Comparison of ENCODE assay signal across 1 cellular context in the genomic region with DNA sequence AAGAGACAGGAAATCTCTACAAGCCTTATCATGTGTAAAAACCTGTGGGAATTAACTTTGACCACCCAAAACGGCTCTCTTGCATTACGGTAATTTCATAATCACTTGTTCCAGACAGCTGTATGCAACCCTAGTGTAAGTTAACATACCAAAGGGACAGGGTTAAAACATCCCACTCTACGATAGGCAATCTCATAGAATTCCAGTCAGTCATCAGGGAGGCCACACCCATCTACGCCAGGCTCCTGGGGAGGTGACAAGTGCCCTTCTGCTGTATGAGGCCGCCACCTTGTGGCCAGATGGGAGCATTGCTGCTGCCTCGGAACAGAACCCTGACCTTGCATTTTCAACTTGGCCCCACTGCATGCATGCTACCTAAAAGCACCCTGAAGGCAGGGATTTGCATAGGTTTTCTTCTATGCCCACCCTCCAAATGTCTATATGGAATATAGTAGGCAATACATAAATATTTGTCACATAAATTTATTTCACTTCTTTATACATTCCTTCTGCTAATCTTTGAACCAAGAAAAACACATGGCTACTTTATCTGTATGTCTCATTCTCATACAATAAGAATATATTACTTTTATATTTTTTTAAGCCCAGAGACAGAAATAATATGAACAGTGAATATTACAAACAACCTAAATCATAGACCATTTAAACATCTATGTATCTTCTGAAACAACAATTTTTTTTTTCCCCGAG.
A peak's percentile ranks its signal among the peaks of the same experiment; 100 is the strongest.
TF ChIP-seq lines count a peak whose summit lies in the region.

No MANE protein-coding gene starts in this region.

TF ChIP-seq in HepG2, 621 proteins besides CTCF, POLR2A, EP300 and RAD21 (continued from another document and continues in another):
- TF ChIP-seq, protein P1, sequence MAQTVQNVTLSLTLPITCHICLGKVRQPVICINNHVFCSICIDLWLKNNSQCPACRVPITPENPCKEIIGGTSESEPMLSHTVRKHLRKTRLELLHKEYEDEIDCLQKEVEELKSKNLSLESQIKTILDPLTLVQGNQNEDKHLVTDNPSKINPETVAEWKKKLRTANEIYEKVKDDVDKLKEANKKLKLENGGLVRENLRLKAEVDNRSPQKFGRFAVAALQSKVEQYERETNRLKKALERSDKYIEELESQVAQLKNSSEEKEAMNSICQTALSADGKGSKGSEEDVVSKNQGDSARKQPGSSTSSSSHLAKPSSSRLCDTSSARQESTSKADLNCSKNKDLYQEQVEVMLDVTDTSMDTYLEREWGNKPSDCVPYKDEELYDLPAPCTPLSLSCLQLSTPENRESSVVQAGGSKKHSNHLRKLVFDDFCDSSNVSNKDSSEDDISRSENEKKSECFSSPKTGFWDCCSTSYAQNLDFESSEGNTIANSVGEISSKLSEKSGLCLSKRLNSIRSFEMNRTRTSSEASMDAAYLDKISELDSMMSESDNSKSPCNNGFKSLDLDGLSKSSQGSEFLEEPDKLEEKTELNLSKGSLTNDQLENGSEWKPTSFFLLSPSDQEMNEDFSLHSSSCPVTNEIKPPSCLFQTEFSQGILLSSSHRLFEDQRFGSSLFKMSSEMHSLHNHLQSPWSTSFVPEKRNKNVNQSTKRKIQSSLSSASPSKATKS (CRISPR knock-in tag; IDR thresholded peaks at IDR 0.05), result no peak
- TF ChIP-seq, protein P2, sequence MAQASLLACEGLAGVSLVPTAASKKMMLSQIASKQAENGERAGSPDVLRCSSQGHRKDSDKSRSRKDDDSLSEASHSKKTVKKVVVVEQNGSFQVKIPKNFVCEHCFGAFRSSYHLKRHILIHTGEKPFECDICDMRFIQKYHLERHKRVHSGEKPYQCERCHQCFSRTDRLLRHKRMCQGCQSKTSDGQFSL (CRISPR knock-in tag; IDR thresholded peaks at IDR 0.05), result no peak
- 0 out of 2 replicates have a peak, but pooled peaks have one; percentile 16 for TF ChIP-seq PPARG (CRISPR knock-in tag; conservative IDR thresholded peaks at IDR 0.05)
- no peak for TF ChIP-seq RBM22 (optimal IDR thresholded peaks at IDR 0.05; ENCODE audit: low read length)
- TF ChIP-seq ZNF446 (CRISPR knock-in tag; IDR thresholded peaks at IDR 0.05), result no peak
- no peak for TF ChIP-seq NR3C1 (CRISPR knock-in tag; IDR thresholded peaks at IDR 0.05)
- TF ChIP-seq ZNF33B (CRISPR knock-in tag; IDR thresholded peaks at IDR 0.05), result no peak
- TF ChIP-seq IKZF1 (IDR thresholded peaks at IDR 0.05), result no peak
- TF ChIP-seq, protein P3, sequence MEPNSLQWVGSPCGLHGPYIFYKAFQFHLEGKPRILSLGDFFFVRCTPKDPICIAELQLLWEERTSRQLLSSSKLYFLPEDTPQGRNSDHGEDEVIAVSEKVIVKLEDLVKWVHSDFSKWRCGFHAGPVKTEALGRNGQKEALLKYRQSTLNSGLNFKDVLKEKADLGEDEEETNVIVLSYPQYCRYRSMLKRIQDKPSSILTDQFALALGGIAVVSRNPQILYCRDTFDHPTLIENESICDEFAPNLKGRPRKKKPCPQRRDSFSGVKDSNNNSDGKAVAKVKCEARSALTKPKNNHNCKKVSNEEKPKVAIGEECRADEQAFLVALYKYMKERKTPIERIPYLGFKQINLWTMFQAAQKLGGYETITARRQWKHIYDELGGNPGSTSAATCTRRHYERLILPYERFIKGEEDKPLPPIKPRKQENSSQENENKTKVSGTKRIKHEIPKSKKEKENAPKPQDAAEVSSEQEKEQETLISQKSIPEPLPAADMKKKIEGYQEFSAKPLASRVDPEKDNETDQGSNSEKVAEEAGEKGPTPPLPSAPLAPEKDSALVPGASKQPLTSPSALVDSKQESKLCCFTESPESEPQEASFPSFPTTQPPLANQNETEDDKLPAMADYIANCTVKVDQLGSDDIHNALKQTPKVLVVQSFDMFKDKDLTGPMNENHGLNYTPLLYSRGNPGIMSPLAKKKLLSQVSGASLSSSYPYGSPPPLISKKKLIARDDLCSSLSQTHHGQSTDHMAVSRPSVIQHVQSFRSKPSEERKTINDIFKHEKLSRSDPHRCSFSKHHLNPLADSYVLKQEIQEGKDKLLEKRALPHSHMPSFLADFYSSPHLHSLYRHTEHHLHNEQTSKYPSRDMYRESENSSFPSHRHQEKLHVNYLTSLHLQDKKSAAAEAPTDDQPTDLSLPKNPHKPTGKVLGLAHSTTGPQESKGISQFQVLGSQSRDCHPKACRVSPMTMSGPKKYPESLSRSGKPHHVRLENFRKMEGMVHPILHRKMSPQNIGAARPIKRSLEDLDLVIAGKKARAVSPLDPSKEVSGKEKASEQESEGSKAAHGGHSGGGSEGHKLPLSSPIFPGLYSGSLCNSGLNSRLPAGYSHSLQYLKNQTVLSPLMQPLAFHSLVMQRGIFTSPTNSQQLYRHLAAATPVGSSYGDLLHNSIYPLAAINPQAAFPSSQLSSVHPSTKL (CRISPR knock-in tag; IDR thresholded peaks at IDR 0.05), result peak; percentile 71
- TF ChIP-seq YEATS2 (CRISPR knock-in tag; IDR thresholded peaks at IDR 0.05; ENCODE audit: borderline replicate concordance), result peak; percentile 70; the same call in 1 of the 2 replicates
- TF ChIP-seq, protein P4, sequence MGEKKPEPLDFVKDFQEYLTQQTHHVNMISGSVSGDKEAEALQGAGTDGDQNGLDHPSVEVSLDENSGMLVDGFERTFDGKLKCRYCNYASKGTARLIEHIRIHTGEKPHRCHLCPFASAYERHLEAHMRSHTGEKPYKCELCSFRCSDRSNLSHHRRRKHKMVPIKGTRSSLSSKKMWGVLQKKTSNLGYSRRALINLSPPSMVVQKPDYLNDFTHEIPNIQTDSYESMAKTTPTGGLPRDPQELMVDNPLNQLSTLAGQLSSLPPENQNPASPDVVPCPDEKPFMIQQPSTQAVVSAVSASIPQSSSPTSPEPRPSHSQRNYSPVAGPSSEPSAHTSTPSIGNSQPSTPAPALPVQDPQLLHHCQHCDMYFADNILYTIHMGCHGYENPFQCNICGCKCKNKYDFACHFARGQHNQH (CRISPR knock-in tag; IDR thresholded peaks at IDR 0.05), result peak; percentile 53; the same call in 1 of the 2 replicates
- peak in 1 of 2 experiments; percentile 83; a peak in 2 of 4 replicates for TF ChIP-seq KLF16 (CRISPR knock-in tag; IDR thresholded peaks at IDR 0.05)
- TF ChIP-seq KLF15 (CRISPR knock-in tag; IDR thresholded peaks at IDR 0.05; ENCODE audit: borderline replicate concordance), result no peak
- TF ChIP-seq MIER3 (CRISPR knock-in tag; IDR thresholded peaks at IDR 0.05; ENCODE audit: borderline replicate concordance), result peak; percentile 48; the same call in 1 of the 2 replicates
- peak; percentile 42; the same call in 1 of the 2 replicates for TF ChIP-seq HOXD1 (CRISPR knock-in tag; IDR thresholded peaks at IDR 0.05)
- TF ChIP-seq, protein P5, sequence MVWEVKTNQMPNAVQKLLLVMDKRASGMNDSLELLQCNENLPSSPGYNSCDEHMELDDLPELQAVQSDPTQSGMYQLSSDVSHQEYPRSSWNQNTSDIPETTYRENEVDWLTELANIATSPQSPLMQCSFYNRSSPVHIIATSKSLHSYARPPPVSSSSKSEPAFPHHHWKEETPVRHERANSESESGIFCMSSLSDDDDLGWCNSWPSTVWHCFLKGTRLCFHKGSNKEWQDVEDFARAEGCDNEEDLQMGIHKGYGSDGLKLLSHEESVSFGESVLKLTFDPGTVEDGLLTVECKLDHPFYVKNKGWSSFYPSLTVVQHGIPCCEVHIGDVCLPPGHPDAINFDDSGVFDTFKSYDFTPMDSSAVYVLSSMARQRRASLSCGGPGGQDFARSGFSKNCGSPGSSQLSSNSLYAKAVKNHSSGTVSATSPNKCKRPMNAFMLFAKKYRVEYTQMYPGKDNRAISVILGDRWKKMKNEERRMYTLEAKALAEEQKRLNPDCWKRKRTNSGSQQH (CRISPR knock-in tag; IDR thresholded peaks at IDR 0.05; ENCODE audit: low read depth), result no peak
- TF ChIP-seq HNRNPL (IDR thresholded peaks at IDR 0.05; ENCODE audit: low read depth, low read length), result no peak
- no peak for TF ChIP-seq NFATC3 (CRISPR knock-in tag; IDR thresholded peaks at IDR 0.05)
- no peak for TF ChIP-seq DNMT3B (CRISPR knock-in tag; conservative IDR thresholded peaks at IDR 0.05)
- TF ChIP-seq RBFOX2 (IDR thresholded peaks at IDR 0.05; ENCODE audit: low read depth, low read length), result no peak
- no peak for TF ChIP-seq ZNF234 (CRISPR knock-in tag; conservative IDR thresholded peaks at IDR 0.05)
- no peak for TF ChIP-seq ZNF672 (CRISPR knock-in tag; IDR thresholded peaks at IDR 0.05)
- no peak for TF ChIP-seq ZNF547 (CRISPR knock-in tag; IDR thresholded peaks at IDR 0.05)
- TF ChIP-seq, protein P6, sequence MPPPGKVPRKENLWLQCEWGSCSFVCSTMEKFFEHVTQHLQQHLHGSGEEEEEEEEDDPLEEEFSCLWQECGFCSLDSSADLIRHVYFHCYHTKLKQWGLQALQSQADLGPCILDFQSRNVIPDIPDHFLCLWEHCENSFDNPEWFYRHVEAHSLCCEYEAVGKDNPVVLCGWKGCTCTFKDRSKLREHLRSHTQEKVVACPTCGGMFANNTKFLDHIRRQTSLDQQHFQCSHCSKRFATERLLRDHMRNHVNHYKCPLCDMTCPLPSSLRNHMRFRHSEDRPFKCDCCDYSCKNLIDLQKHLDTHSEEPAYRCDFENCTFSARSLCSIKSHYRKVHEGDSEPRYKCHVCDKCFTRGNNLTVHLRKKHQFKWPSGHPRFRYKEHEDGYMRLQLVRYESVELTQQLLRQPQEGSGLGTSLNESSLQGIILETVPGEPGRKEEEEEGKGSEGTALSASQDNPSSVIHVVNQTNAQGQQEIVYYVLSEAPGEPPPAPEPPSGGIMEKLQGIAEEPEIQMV (CRISPR knock-in tag; IDR thresholded peaks at IDR 0.05; ENCODE audit: low read depth), result no peak
- TF ChIP-seq ZBTB7A (CRISPR knock-in tag; IDR thresholded peaks at IDR 0.05), result no peak
- no peak for TF ChIP-seq JUNB (CRISPR knock-in tag; IDR thresholded peaks at IDR 0.05; ENCODE audit: borderline replicate concordance)
- 0 out of 2 replicates have a peak, but pooled peaks have one; percentile 29 for TF ChIP-seq ZBTB7B (CRISPR knock-in tag; IDR thresholded peaks at IDR 0.05)
- TF ChIP-seq ZFX (CRISPR knock-in tag; IDR thresholded peaks at IDR 0.05; ENCODE audit: low read depth), result no peak
- no peak for TF ChIP-seq ZNF530 (CRISPR knock-in tag; IDR thresholded peaks at IDR 0.05; ENCODE audit: low read depth)
- TF ChIP-seq RCOR2 (CRISPR knock-in tag; IDR thresholded peaks at IDR 0.05), result peak; percentile 30; the same call in 1 of the 2 replicates
- peak; percentile 82 for TF ChIP-seq ZNF652 (CRISPR knock-in tag; IDR thresholded peaks at IDR 0.05; ENCODE audit: borderline replicate concordance, low read depth)
- TF ChIP-seq, protein P7, sequence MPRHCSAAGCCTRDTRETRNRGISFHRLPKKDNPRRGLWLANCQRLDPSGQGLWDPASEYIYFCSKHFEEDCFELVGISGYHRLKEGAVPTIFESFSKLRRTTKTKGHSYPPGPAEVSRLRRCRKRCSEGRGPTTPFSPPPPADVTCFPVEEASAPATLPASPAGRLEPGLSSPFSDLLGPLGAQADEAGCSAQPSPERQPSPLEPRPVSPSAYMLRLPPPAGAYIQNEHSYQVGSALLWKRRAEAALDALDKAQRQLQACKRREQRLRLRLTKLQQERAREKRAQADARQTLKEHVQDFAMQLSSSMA (CRISPR knock-in tag; IDR thresholded peaks at IDR 0.05), result no peak
- no peak for TF ChIP-seq CBX2 (IDR thresholded peaks at IDR 0.05; ENCODE audit: low read depth, low read length)
- no peak for TF ChIP-seq CBX2 (CRISPR knock-in tag; IDR thresholded peaks at IDR 0.05; ENCODE audit: low read depth)
- no peak for TF ChIP-seq ZNF670 (CRISPR knock-in tag; IDR thresholded peaks at IDR 0.05; ENCODE audit: borderline replicate concordance)
- TF ChIP-seq ZNF558 (CRISPR knock-in tag; IDR thresholded peaks at IDR 0.05; ENCODE audit: borderline replicate concordance), result no peak
- TF ChIP-seq, protein P8, sequence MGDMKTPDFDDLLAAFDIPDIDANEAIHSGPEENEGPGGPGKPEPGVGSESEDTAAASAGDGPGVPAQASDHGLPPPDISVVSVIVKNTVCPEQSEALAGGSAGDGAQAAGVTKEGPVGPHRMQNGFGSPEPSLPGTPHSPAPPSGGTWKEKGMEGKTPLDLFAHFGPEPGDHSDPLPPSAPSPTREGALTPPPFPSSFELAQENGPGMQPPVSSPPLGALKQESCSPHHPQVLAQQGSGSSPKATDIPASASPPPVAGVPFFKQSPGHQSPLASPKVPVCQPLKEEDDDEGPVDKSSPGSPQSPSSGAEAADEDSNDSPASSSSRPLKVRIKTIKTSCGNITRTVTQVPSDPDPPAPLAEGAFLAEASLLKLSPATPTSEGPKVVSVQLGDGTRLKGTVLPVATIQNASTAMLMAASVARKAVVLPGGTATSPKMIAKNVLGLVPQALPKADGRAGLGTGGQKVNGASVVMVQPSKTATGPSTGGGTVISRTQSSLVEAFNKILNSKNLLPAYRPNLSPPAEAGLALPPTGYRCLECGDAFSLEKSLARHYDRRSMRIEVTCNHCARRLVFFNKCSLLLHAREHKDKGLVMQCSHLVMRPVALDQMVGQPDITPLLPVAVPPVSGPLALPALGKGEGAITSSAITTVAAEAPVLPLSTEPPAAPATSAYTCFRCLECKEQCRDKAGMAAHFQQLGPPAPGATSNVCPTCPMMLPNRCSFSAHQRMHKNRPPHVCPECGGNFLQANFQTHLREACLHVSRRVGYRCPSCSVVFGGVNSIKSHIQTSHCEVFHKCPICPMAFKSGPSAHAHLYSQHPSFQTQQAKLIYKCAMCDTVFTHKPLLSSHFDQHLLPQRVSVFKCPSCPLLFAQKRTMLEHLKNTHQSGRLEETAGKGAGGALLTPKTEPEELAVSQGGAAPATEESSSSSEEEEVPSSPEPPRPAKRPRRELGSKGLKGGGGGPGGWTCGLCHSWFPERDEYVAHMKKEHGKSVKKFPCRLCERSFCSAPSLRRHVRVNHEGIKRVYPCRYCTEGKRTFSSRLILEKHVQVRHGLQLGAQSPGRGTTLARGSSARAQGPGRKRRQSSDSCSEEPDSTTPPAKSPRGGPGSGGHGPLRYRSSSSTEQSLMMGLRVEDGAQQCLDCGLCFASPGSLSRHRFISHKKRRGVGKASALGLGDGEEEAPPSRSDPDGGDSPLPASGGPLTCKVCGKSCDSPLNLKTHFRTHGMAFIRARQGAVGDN (CRISPR knock-in tag; IDR thresholded peaks at IDR 0.05), result peak; percentile 49
- TF ChIP-seq, protein P9, sequence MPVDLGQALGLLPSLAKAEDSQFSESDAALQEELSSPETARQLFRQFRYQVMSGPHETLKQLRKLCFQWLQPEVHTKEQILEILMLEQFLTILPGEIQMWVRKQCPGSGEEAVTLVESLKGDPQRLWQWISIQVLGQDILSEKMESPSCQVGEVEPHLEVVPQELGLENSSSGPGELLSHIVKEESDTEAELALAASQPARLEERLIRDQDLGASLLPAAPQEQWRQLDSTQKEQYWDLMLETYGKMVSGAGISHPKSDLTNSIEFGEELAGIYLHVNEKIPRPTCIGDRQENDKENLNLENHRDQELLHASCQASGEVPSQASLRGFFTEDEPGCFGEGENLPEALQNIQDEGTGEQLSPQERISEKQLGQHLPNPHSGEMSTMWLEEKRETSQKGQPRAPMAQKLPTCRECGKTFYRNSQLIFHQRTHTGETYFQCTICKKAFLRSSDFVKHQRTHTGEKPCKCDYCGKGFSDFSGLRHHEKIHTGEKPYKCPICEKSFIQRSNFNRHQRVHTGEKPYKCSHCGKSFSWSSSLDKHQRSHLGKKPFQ (CRISPR knock-in tag; IDR thresholded peaks at IDR 0.05; ENCODE audit: insufficient replicate concordance), result peak; percentile 48
